ENCODE assay signal across 12 cellular contexts in the genomic region with DNA sequence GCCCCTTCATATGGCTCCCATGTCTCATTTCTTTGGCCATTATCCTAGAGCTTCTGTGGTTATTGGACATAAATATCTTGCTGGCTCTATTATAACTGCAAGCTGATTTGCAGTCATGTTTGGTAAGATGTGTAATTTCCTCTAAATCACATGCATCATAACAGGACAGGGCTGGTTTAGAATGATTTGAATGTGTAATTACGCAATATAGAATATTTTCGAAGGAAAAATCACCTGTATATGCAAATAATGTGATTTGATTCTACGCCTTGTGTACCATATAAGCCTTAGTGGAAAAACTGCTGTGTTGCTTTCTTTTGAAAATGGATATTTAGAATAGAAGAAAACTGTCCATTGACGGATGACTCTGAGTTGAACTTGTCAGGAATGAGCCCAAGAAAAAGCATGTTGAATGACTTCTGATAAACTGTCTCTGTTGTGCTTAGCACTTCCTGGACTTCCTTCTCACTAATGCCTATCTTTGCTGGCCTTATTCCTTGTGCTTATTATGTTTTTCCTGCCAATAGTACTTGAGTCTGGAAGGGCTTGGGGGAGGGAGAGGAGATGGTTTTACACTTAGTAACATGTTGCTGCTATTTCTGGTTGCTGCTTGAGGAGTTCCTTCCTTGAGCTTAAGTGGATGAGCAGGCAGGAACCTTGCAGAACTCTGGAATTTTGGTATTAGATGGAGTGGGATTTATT. TPM values are rescaled to one million over a fixed set of nuclear protein-coding genes. Genes with fewer than 3 reads are reported as not detected.
DNase-seq lines count a peak whose midpoint lies in the region; ATAC-seq, FAIRE-seq and TF ChIP-seq lines count a peak whose summit lies in the region.
"Had no signal": no experiment of that assay in that cellular context is flagged by ENCODE, and none has a peak within 500 bp of the region (broad histone marks: within the 10 kb centered on the region; RNA-seq: fewer than 3 reads in every experiment).

No MANE protein-coding gene starts in this region.

- ATAC-seq in HG02885 (IDR thresholded peaks at IDR 0.05; ENCODE audit: poor library complexity, unreplicated experiment): no peak

- H3K27ac ChIP-seq in SK-N-SH (ENCODE audit: low read depth in 2 of 2, low read length in 1 of 2) (peak overlapping the region; percentile 28 to 34; a peak in 3 of 4 replicates), parathyroid adenoma (peak overlapping the region; percentile 44)
- H3K27ac ChIP-seq: KMS-11 had no signal

- H3K79me2 ChIP-seq in SK-N-SH (ENCODE audit: insufficient read depth) (peaks cover 18% of the 10 kb centered on the region), parathyroid adenoma (peaks cover 14% of the 10 kb centered on the region)

- no peak overlapping the region for H2AFZ ChIP-seq in SK-N-SH (ENCODE audit: low read depth)
- no peak overlapping the region for H2AFZ ChIP-seq in parathyroid adenoma

- H3K27me3 ChIP-seq in Caco-2 (replicated peaks; ENCODE audit: control insufficient read depth, insufficient read depth, low read length) (no peaks in the 10 kb centered on the region), SK-N-SH (ENCODE audit: insufficient read depth) (no peaks in the 10 kb centered on the region), parathyroid adenoma (ENCODE audit: control insufficient read depth, insufficient read depth, low read length) (no peaks in the 10 kb centered on the region)

- no peak for DNase-seq in Caco-2
- DNase-seq in SK-N-SH: no peak
- DNase-seq in foreskin fibroblast: peak; percentile 75 to 90
- no peak for DNase-seq in hippocampal formation (lab: John Stamatoyannopoulos, UW)
- no peak for DNase-seq in SKM-1 treated with dmso at 0.1 percent for 144 hours (lab: John Stamatoyannopoulos, UW; ENCODE audit: unreplicated experiment)
- no peak for DNase-seq in GM12891 (ENCODE audit: insufficient read length, low spot score)
- DNase-seq: GOT3; SIG-M5; stimulated activated CD4-positive, alpha-beta T cell treated with anti-CD3 and anti-CD28 coated beads, Interleukin-2, amount 100 ng/mL, for 24 hours had no signal

- peak overlapping the region; percentile 34; the same call in 1 of the 2 replicates for H3K4me2 ChIP-seq in SK-N-SH
- H3K4me2 ChIP-seq in parathyroid adenoma (ENCODE audit: low read length): no peak overlapping the region
- H3K4me2 ChIP-seq: KMS-11 had no signal

- peak in 1 of 2 experiments; percentile 35; a peak in 1 of 4 replicates for TF ChIP-seq EP300 in SK-N-SH (IDR thresholded peaks at IDR 0.05; ENCODE audit: borderline replicate concordance in 1 of 2, low read depth in 1 of 2, low read length in 1 of 2)

- no peak overlapping the region for H3K4me3 ChIP-seq in Caco-2 (ENCODE audit: low read depth, low read length)
- no peak overlapping the region for H3K4me3 ChIP-seq in SK-N-SH (ENCODE audit: low read depth in 2 of 2, low read length in 1 of 2)
- H3K4me3 ChIP-seq in foreskin fibroblast (ENCODE audit: low read depth in 1 of 2, low read length in 2 of 2): no peak overlapping the region
- no peak overlapping the region for H3K4me3 ChIP-seq in parathyroid adenoma (ENCODE audit: low read depth, low read length)

- H3K9me2 ChIP-seq in SK-N-SH: no peaks in the 10 kb centered on the region

- no peak overlapping the region for H3K4me3 Mint-ChIP-seq in Caco-2 (ENCODE audit: unreplicated experiment)

- no TSS peak for BruUV-seq in Caco-2 (replicated peaks; lab: Mats Ljungman, UMichigan)

- H3K9me3 ChIP-seq in Caco-2: no peaks in the 10 kb centered on the region
- no peaks in the 10 kb centered on the region for H3K9me3 ChIP-seq in SK-N-SH
- H3K9me3 ChIP-seq in parathyroid adenoma (ENCODE audit: control insufficient read depth, low read length): no peaks in the 10 kb centered on the region

- H3K36me3 ChIP-seq in Caco-2 (ENCODE audit: control insufficient read depth, insufficient read depth, low read length) (no peaks in the 10 kb centered on the region), SK-N-SH (replicated peaks in 1 of 2; ENCODE audit: control insufficient read depth in 1 of 2, insufficient read depth in 2 of 2, low read length in 1 of 2) (no peaks in the 10 kb centered on the region), parathyroid adenoma (ENCODE audit: control insufficient read depth, insufficient read depth, low read length) (no peaks in the 10 kb centered on the region)

- H3K4me1 ChIP-seq in Caco-2 (0 out of 2 replicates have a peak, but pooled peaks cover 8% of the 10 kb centered on the region), SK-N-SH (ENCODE audit: control insufficient read depth in 1 of 2, insufficient read depth in 2 of 2, low read depth in 1 of 2, low read length in 1 of 2) (peaks cover 28 to 40% of the 10 kb centered on the region in 2 experiments), parathyroid adenoma (peaks cover 4% of the 10 kb centered on the region)

- TF ChIP-seq CTCF in Caco-2 (IDR thresholded peaks at IDR 0.05; ENCODE audit: insufficient read depth in 1 of 2, low read depth in 1 of 2, low read length in 1 of 2, severe bottlenecking in 1 of 2, unreplicated experiment in 1 of 2): no peak
- no peak for TF ChIP-seq CTCF in SK-N-SH (IDR thresholded peaks at IDR 0.05)
- TF ChIP-seq CTCF in foreskin fibroblast (IDR thresholded peaks at IDR 0.05; ENCODE audit: low read depth, low read length): no peak
- TF ChIP-seq CTCF in parathyroid adenoma (IDR thresholded peaks at IDR 0.05): no peak

- CTCF ChIA-PET in Caco-2 (lab: Charles Lee) (no interaction called here), SK-N-SH (lab: Yijun Ruan, JAX) (interaction anchor here (1.3 kb wide), 1 partner anchor 207 kb away, joined by 3 read pairs; no protein-coding TSS in a partner anchor)

- no peaks in the 10 kb centered on the region for H3K9me3 Mint-ChIP-seq in Caco-2 (ENCODE audit: unreplicated experiment)

- no peak for TF ChIP-seq POLR2A in GM12891 (IDR thresholded peaks at IDR 0.05; ENCODE audit: low read depth, low read length)

- H3K27me3 Mint-ChIP-seq in Caco-2 (ENCODE audit: insufficient read depth, unreplicated experiment): no peaks in the 10 kb centered on the region

- peaks cover 10% of the 10 kb centered on the region for H3F3A ChIP-seq in SK-N-SH (replicated peaks; ENCODE audit: insufficient read depth)

- no peak for TF ChIP-seq RAD21 in SK-N-SH (IDR thresholded peaks at IDR 0.05; ENCODE audit: low read length)

- peaks cover 6% of the 10 kb centered on the region for H3K36me3 Mint-ChIP-seq in Caco-2 (ENCODE audit: insufficient read depth, unreplicated experiment)

- H3K9ac ChIP-seq in SK-N-SH (no peak overlapping the region), parathyroid adenoma (no peak overlapping the region)
- H3K9ac ChIP-seq: KMS-11 had no signal

- intact Hi-C loops in Caco-2 (cut with micrococcal nuclease; ENCODE audit: unreplicated experiment): no loop called here

- no peaks in the 10 kb centered on the region for H4K20me1 ChIP-seq in SK-N-SH (ENCODE audit: insufficient read depth)

- no peak for FAIRE-seq in GM12891 (lab: Jason Lieb, UNC)

- WGBS in SK-N-SH (ENCODE audit: low lambda C conversion rate): 85% methylated on average over 4 of the region's 4 CpGs

- POLR2A ChIA-PET in Caco-2 (lab: Charles Lee) (no interaction called here), SK-N-SH (lab: Yijun Ruan, JAX) (no interaction called here)

- peaks cover 8% of the 10 kb centered on the region for H3K4me1 Mint-ChIP-seq in Caco-2 (ENCODE audit: low read depth, unreplicated experiment)

- H3K27ac Mint-ChIP-seq in Caco-2 (ENCODE audit: unreplicated experiment): peak overlapping the region; percentile 40

TF ChIP-seq in SK-N-SH, 30 proteins besides CTCF, POLR2A, EP300 and RAD21 (continues in another document):
- TF ChIP-seq EZH2phosphoT487 (IDR thresholded peaks at IDR 0.05; ENCODE audit: borderline replicate concordance, low read depth) (no peak), YY1 (IDR thresholded peaks at IDR 0.05; ENCODE audit: low read depth) (no peak), PBX3 (IDR thresholded peaks at IDR 0.05) (no peak; the same call in none of the 2 replicates), TAF1 (IDR thresholded peaks at IDR 0.05; ENCODE audit: borderline replicate concordance, low read depth, low read length) (no peak)

TF ChIP-seq in GM12891, 5 proteins besides CTCF, POLR2A, EP300 and RAD21:
- TF ChIP-seq TAF1 (IDR thresholded peaks at IDR 0.05; ENCODE audit: low read depth, low read length) (no peak), SPI1 (IDR thresholded peaks at IDR 0.05; ENCODE audit: low read depth, low read length) (no peak), POU2F2 (IDR thresholded peaks at IDR 0.05; ENCODE audit: low read depth, low read length) (no peak), PAX5 (IDR thresholded peaks at IDR 0.05; ENCODE audit: insufficient read depth, low read length, severe bottlenecking) (no peak), POLR2AphosphoS5 (IDR thresholded peaks at IDR 0.05; ENCODE audit: low read depth, low read length) (no peak)

RNA-seq across cellular contexts. Expression of gene CACHD1, which starts 6.5 kb away (rescaled TPM):
- total RNA-seq in Caco-2 (2022): 16.6 and 18.5 TPM in 2 replicates
- polyA plus RNA-seq in SK-N-SH (2012; rRNA removed): 2.2 and 2.4 TPM in 2 replicates
- polyA plus RNA-seq in SK-N-SH (2012; cell fraction: cytosol; rRNA removed): 3.2 TPM in 2 replicates
- 3.7 and 4.7 TPM in 2 replicates for polyA plus RNA-seq in SK-N-SH (2012; cell fraction: nucleus; rRNA removed)
- polyA plus RNA-seq in GM12891 (2012; ENCODE audit: low read depth, missing spikeins): 0.01 TPM

Comparison
In these comparisons a context has a peak if more than half of its experiments do, and no peak if none do; other contexts are left out.
1. DNase-seq: peak in foreskin fibroblast (2 of 2); none in Caco-2 (0 of 2), SK-N-SH (single experiment), hippocampal formation (0 of 2), SKM-1 treated with dmso at 0.1 percent for 144 hours (single experiment) and GM12891 (single experiment).